Comparison of ENCODE assay signal across 9 cellular contexts in the genomic region with DNA sequence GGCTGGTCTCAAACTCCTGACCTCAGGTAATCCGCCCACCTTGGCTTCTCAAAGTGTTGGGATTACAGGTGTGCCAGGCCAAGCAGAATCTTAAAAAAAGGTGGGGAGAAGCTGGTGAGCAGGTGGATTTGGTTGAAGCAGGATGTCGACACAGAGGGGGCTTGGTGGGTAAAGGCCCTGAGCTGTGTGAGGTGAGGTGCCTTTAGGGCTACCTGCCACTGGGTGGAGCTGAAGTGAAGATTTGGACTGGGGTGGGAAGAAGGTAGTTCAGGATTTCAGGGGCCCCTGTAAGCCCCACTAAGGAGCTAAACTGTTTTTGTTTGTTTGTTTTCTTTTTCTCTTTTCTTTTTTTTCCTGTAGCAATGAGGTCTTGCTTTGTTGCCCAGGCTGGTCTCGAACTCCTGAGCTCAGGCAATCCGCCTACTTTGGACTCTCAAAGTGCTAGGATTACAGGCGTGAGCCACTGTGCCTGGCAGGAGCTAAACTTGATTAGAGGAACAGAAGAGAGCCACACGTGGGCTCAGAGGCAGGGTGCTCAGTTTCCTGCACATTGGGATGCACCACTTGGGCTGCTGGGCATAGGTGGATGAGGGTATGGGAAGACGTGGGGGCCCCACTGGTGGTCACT. TPM values are rescaled to one million over a fixed set of nuclear protein-coding genes. Genes with fewer than 3 reads are reported as not detected.
DNase-seq lines count a peak whose midpoint lies in the region; ATAC-seq and TF ChIP-seq lines count a peak whose summit lies in the region.
"Had no signal": no experiment of that assay in that cellular context is flagged by ENCODE, and none has a peak within 500 bp of the region (broad histone marks: within the 10 kb centered on the region; RNA-seq: fewer than 3 reads in every experiment).

No MANE protein-coding gene starts in this region.

- in situ Hi-C loops in mammary epithelial cell (cut with MboI; ENCODE audit: low sequenced_read_pairs in 2 of 2): no loop called here
- in situ Hi-C loops in gastrocnemius medialis (cut with MboI; ENCODE audit: low sequenced_read_pairs in 4 of 4): no loop called here

- H3K27ac Mint-ChIP-seq in activated CD4-positive, alpha-beta T cell treated with anti-CD3 and anti-CD28 coated beads, Interleukin-2, amount 10 ng/mL, durations not matched to agents 24 days and 14 days: no peak overlapping the region

- TF ChIP-seq CTCF in mammary epithelial cell (conservative IDR thresholded peaks at IDR 0.05 in 1 of 2, IDR thresholded peaks at IDR 0.05 in 1 of 2; ENCODE audit: extremely low read depth in 1 of 2, insufficient read depth in 1 of 2, low read depth in 1 of 2, low read length in 2 of 2) (peak; percentile 53 to 67), gastrocnemius medialis (IDR thresholded peaks at IDR 0.05 in 4 of 5, conservative IDR thresholded peaks at IDR 0.05 in 1 of 5) (peak; percentile 13 to 44 (median 31)), uterus (IDR thresholded peaks at IDR 0.05) (no peak), coronary artery (IDR thresholded peaks at IDR 0.05) (no peak)

- H3K9me3 ChIP-seq in mammary epithelial cell (replicated peaks; ENCODE audit: insufficient read depth, low read length) (no peaks in the 10 kb centered on the region), gastrocnemius medialis (no peaks in the 10 kb centered on the region), uterus (no peaks in the 10 kb centered on the region)

- H3K27ac ChIP-seq in mammary epithelial cell (ENCODE audit: insufficient read depth, low read depth, low read length): no peak overlapping the region
- no peak overlapping the region for H3K27ac ChIP-seq in gastrocnemius medialis
- no peak overlapping the region for H3K27ac ChIP-seq in uterus
- no peak overlapping the region for H3K27ac ChIP-seq in coronary artery

- H3K27me3 ChIP-seq in mammary epithelial cell (ENCODE audit: insufficient read depth, low read length): no peaks in the 10 kb centered on the region
- H3K27me3 ChIP-seq in gastrocnemius medialis: no peaks in the 10 kb centered on the region
- H3K27me3 ChIP-seq in uterus: no peaks in the 10 kb centered on the region

- dilution Hi-C loops in mammary epithelial cell (cut with HindIII; ENCODE audit: low sequenced_read_pairs): no loop called here

- no TSS peak for BruUV-seq in mammary epithelial cell (replicated peaks; lab: Mats Ljungman, UMichigan)

- H3K4me3 Mint-ChIP-seq in activated CD4-positive, alpha-beta T cell treated with anti-CD3 and anti-CD28 coated beads, Interleukin-2, amount 10 ng/mL, durations not matched to agents 24 days and 14 days: no peak overlapping the region

- peak in 1 of 2 donors; percentile 39 for ATAC-seq in gastrocnemius medialis

- peaks cover 2% of the 10 kb centered on the region for H3K27me3 Mint-ChIP-seq in activated CD4-positive, alpha-beta T cell treated with anti-CD3 and anti-CD28 coated beads, Interleukin-2, amount 10 ng/mL, durations not matched to agents 24 days and 14 days

- CTCF ChIA-PET in mammary epithelial cell (lab: Charles Lee; ENCODE audit: low non-redundant PET): interaction anchor here (0.7 kb wide), 1 partner anchor 17 kb away, joined by 8 read pairs; no protein-coding TSS in a partner anchor

- TF ChIP-seq POLR2A in gastrocnemius medialis (IDR thresholded peaks at IDR 0.05) (no peak), uterus (IDR thresholded peaks at IDR 0.05) (no peak)

- H3K4me1 ChIP-seq in mammary epithelial cell (ENCODE audit: insufficient read depth, low read length) (peaks cover 11% of the 10 kb centered on the region), gastrocnemius medialis (peaks cover 2 to 3% of the 10 kb centered on the region in 2 donors), uterus (no peaks in the 10 kb centered on the region)

- no peak overlapping the region for H3K4me3 ChIP-seq in Jurkat, Clone E6-1 (ENCODE audit: low read length)
- H3K4me3 ChIP-seq in mammary epithelial cell (replicated peaks in 1 of 3; ENCODE audit: insufficient read depth in 1 of 3, low read depth in 2 of 3, low read length in 3 of 3): no peak overlapping the region
- H3K4me3 ChIP-seq in gastrocnemius medialis: no peak overlapping the region
- H3K4me3 ChIP-seq in uterus: no peak overlapping the region
- H3K4me3 ChIP-seq in coronary artery: no peak overlapping the region

- H3K36me3 Mint-ChIP-seq in activated CD4-positive, alpha-beta T cell treated with anti-CD3 and anti-CD28 coated beads, Interleukin-2, amount 10 ng/mL, durations not matched to agents 24 days and 14 days (ENCODE audit: low read depth): no peaks in the 10 kb centered on the region

- WGBS in mammary epithelial cell (ENCODE audit: low coverage, missing lambda C conversion rate): 85% methylated on average over 7 of the region's 7 CpGs

- H3K4me2 ChIP-seq in mammary epithelial cell (ENCODE audit: insufficient read depth, low read depth, low read length): no peak overlapping the region

- intact Hi-C loops in activated CD4-positive, alpha-beta T cell treated with anti-CD3 and anti-CD28 coated beads, Interleukin-2, amount 10 ng/mL, durations not matched to agents 24 days and 14 days (cut with micrococcal nuclease): no loop called here
- intact Hi-C loops in mammary epithelial cell (cut with micrococcal nuclease): loop anchor here (10.0 kb wide), 1 partner anchor 54 kb away; no protein-coding TSS in a partner anchor
- intact Hi-C loops in gastrocnemius medialis (cut with DNase I; ENCODE audit: low total_unique reads): no loop called here
- intact Hi-C loops in uterus (cut with DNase I; ENCODE audit: low total_unique reads): no loop called here

- no peak overlapping the region for H3K9ac ChIP-seq in mammary epithelial cell (ENCODE audit: insufficient read depth, low read length)

- H3K36me3 ChIP-seq in mammary epithelial cell (ENCODE audit: insufficient read depth, low read length) (no peaks in the 10 kb centered on the region), gastrocnemius medialis (peaks cover 0 to 14% of the 10 kb centered on the region in 2 donors), uterus (no peaks in the 10 kb centered on the region)

- H4K20me1 ChIP-seq in mammary epithelial cell (ENCODE audit: insufficient read depth, low read length): no peaks in the 10 kb centered on the region

- no peak overlapping the region for H2AFZ ChIP-seq in mammary epithelial cell (ENCODE audit: low read depth, low read length)

- H3K9me3 Mint-ChIP-seq in activated CD4-positive, alpha-beta T cell treated with anti-CD3 and anti-CD28 coated beads, Interleukin-2, amount 10 ng/mL, durations not matched to agents 24 days and 14 days: no peaks in the 10 kb centered on the region

- peaks cover 8% of the 10 kb centered on the region for H3K4me1 Mint-ChIP-seq in activated CD4-positive, alpha-beta T cell treated with anti-CD3 and anti-CD28 coated beads, Interleukin-2, amount 10 ng/mL, durations not matched to agents 24 days and 14 days

- peak; percentile 72 for DNase-seq in activated CD4-positive, alpha-beta T cell treated with anti-CD3 and anti-CD28 coated beads, Interleukin-2, amount 10 ng/mL, durations not matched to agents 24 days and 14 days
- no peak for DNase-seq in activated CD4-positive, alpha-beta T cell treated with anti-CD3 and anti-CD28 coated beads, Interleukin-2, amount 50 U/mL, for 48 hours
- DNase-seq in Jurkat, Clone E6-1 (ENCODE audit: low read depth, low spot score): peak; percentile 29
- DNase-seq in mammary epithelial cell (no peak), gastrocnemius medialis (no peak), uterus (no peak), activated T-cell treated with anti-CD3 and anti-CD28 coated beads for 4 hours (no peak), coronary artery (ENCODE audit: low spot score) (no peak)
- DNase-seq: foreskin melanocyte had no signal

- no peaks in the 10 kb centered on the region for H3K79me2 ChIP-seq in mammary epithelial cell (ENCODE audit: insufficient read depth, low read length)

RNA-seq across cellular contexts. Expression of gene P2RX6, which starts 6.0 kb away (rescaled TPM):
- not detected in 2 replicates for total RNA-seq in activated CD4-positive, alpha-beta T cell treated with anti-CD3 and anti-CD28 coated beads, Interleukin-2, amount 10 ng/mL, durations not matched to agents 24 days and 14 days
- not detected for polyA plus RNA-seq in Jurkat, Clone E6-1 (2012; ENCODE audit: insufficient read depth, insufficient read length)
- total RNA-seq in mammary epithelial cell (1 to 10 TPM; 2.9 to 4.3 TPM), gastrocnemius medialis (10 to 100 TPM; 17.6 to 68.9 (median 33.3) TPM), uterus (1 to 10 TPM in 2 of 4 donors, under 1 TPM in 1, not detected in 1; 0.76 to 1.5 (median 1.2) TPM)
- 1.6 TPM for polyA plus RNA-seq in mammary epithelial cell
- polyA minus RNA-seq in mammary epithelial cell: not detected

RNA-seq across cellular contexts. Expression of gene SLC7A4, which starts 11.4 kb away (rescaled TPM):
- not detected in 2 replicates for total RNA-seq in activated CD4-positive, alpha-beta T cell treated with anti-CD3 and anti-CD28 coated beads, Interleukin-2, amount 10 ng/mL, durations not matched to agents 24 days and 14 days
- polyA plus RNA-seq in Jurkat, Clone E6-1 (2012; ENCODE audit: insufficient read depth, insufficient read length): not detected
- total RNA-seq in mammary epithelial cell (1 to 10 TPM in 1 of 2 donors, not detected in 1; 1.7 TPM), gastrocnemius medialis (not detected), uterus (1 to 10 TPM in 1 of 4 donors, under 1 TPM in 2, not detected in 1; 0.35 to 7.9 (median 0.43) TPM)
- 0.07 TPM for polyA plus RNA-seq in mammary epithelial cell
- not detected for polyA minus RNA-seq in mammary epithelial cell

RNA-seq across cellular contexts. Expression of gene THAP7, which starts 19.0 kb away (rescaled TPM):
- total RNA-seq in activated CD4-positive, alpha-beta T cell treated with anti-CD3 and anti-CD28 coated beads, Interleukin-2, amount 10 ng/mL, durations not matched to agents 24 days and 14 days: 30.3 and 31.5 TPM in 2 replicates
- 61.4 TPM for polyA plus RNA-seq in Jurkat, Clone E6-1 (2012; ENCODE audit: insufficient read depth, insufficient read length)
- 10 to 100 TPM; 17.3 to 23.6 TPM for total RNA-seq in mammary epithelial cell
- 23.4 TPM for polyA plus RNA-seq in mammary epithelial cell
- polyA minus RNA-seq in mammary epithelial cell: 10.7 TPM
- total RNA-seq in gastrocnemius medialis: 10 to 100 TPM; 44.8 to 76.2 (median 61.7) TPM
- total RNA-seq in uterus: 10 to 100 TPM; 16.2 to 45.9 (median 30.9) TPM

RNA-seq across cellular contexts. Expression of gene LRRC74B, which starts 24.8 kb away (rescaled TPM):
- total RNA-seq in activated CD4-positive, alpha-beta T cell treated with anti-CD3 and anti-CD28 coated beads, Interleukin-2, amount 10 ng/mL, durations not matched to agents 24 days and 14 days: not detected in 2 replicates
- not detected for polyA plus RNA-seq in Jurkat, Clone E6-1 (2012; ENCODE audit: insufficient read depth, insufficient read length)
- total RNA-seq in mammary epithelial cell (not detected), gastrocnemius medialis (not detected), uterus (under 1 TPM in 2 of 4 donors, not detected in 2; 0.14 to 0.18 TPM)
- polyA plus RNA-seq in mammary epithelial cell: not detected
- polyA minus RNA-seq in mammary epithelial cell: not detected

RNA-seq across cellular contexts. Expression of gene LZTR1, which starts 38.8 kb away (rescaled TPM):
- total RNA-seq in activated CD4-positive, alpha-beta T cell treated with anti-CD3 and anti-CD28 coated beads, Interleukin-2, amount 10 ng/mL, durations not matched to agents 24 days and 14 days: 69.9 and 76.4 TPM in 2 replicates
- 45.9 TPM for polyA plus RNA-seq in Jurkat, Clone E6-1 (2012; ENCODE audit: insufficient read depth, insufficient read length)
- total RNA-seq in mammary epithelial cell (10 to 100 TPM; 52.8 to 59.4 TPM), gastrocnemius medialis (10 to 100 TPM; 25.4 to 36.4 (median 26.3) TPM), uterus (10 to 100 TPM; 18.2 to 73.7 (median 56.1) TPM)
- polyA plus RNA-seq in mammary epithelial cell: 28.2 TPM
- 44.9 TPM for polyA minus RNA-seq in mammary epithelial cell

Comparison
In these comparisons a context has a peak if more than half of its experiments do, and no peak if none do; other contexts are left out.
1. DNase-seq: peak in activated CD4-positive, alpha-beta T cell treated with anti-CD3 and anti-CD28 coated beads, Interleukin-2, amount 10 ng/mL, durations not matched to agents 24 days and 14 days (single experiment) and Jurkat, Clone E6-1 (single experiment); none in activated CD4-positive, alpha-beta T cell treated with anti-CD3 and anti-CD28 coated beads, Interleukin-2, amount 50 U/mL, for 48 hours (0 of 2), mammary epithelial cell (single experiment), gastrocnemius medialis (0 of 2), uterus (0 of 2), activated T-cell treated with anti-CD3 and anti-CD28 coated beads for 4 hours (single experiment) and coronary artery (single experiment).
2. CTCF ChIP-seq: peak in mammary epithelial cell (2 of 2) and gastrocnemius medialis (5 of 5); none in uterus (0 of 4) and coronary artery (single experiment).